Comparison of ENCODE assay signal across 23 cellular contexts in the genomic region with DNA sequence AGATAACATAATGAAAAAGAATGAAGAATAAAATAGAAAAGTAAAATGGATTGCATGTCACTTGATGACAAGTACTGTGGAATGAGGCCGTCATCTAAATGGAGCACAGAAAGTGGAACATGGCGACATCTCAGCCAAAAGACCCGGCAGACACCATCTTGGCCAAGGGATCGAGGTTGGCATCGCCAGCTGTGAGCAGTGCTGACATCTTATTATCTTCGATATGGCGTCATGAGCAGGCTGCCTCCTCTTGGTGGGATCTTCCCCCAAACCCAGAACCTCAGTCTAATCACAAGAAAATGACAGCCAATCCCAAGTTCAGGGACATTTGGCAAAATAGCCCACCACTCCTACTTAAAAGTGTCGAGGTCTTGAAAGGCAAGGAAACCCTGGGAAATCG. TPM values are rescaled to one million over a fixed set of nuclear protein-coding genes. Genes with fewer than 3 reads are reported as not detected.
"Had no signal": no experiment of that assay in that cellular context is flagged by ENCODE, and none has a peak within 500 bp of the region (broad histone marks: within the 10 kb centered on the region; RNA-seq: fewer than 3 reads in every experiment).

No MANE protein-coding gene starts in this region.

- H3K9me3 ChIP-seq: MG63, SK-N-SH had no signal

- H3K27me3 ChIP-seq: MG63 had no signal

- ATAC-seq: Panc1, PC-3 had no signal

- DNase-seq: IMR-90, Karpas-422, KG1, MG63, NCI-H1092, NCI-H1105 treated with DMSO at 0.1 percent for 48 hours, NCI-H1417 treated with DMSO at 0.1 percent for 48 hours, NCI-H187, NCI-H2029, NCI-H2081 treated with DMSO at 0.1 percent for 48 hours, NCI-H2171, NCI-H226, NCI-H446, NCI-H510A, NCI-H524 treated with DMSO at 0.1 percent for 48 hours, NCI-H69, NCI-H774, PC-3, SHP77, SK-N-SH had no signal

- H3K36me3 ChIP-seq: MG63 had no signal

- H3K4me2 ChIP-seq: SK-N-SH had no signal

- H3K4me3 ChIP-seq: MG63 had no signal

- H3K9ac ChIP-seq: SK-N-SH had no signal

RNA-seq across cellular contexts. Expression of a gene that starts 15.1 kb away (rescaled TPM):
- total RNA-seq: IMR-90, OCI-LY7, PC-3 had no signal
- polyA plus RNA-seq: IMR-90 had no signal

RNA-seq across cellular contexts. Expression of a gene that starts 15.8 kb away (rescaled TPM):
- total RNA-seq: OCI-LY7, PC-3 had no signal

RNA-seq across cellular contexts. Expression of a gene that starts 35.1 kb away (rescaled TPM):
- total RNA-seq: IMR-90, OCI-LY7, PC-3, SK-MEL-5 had no signal
- polyA plus RNA-seq: IMR-90, SK-N-SH had no signal
